ENCODE assay signal across 13 cellular contexts in the genomic region with DNA sequence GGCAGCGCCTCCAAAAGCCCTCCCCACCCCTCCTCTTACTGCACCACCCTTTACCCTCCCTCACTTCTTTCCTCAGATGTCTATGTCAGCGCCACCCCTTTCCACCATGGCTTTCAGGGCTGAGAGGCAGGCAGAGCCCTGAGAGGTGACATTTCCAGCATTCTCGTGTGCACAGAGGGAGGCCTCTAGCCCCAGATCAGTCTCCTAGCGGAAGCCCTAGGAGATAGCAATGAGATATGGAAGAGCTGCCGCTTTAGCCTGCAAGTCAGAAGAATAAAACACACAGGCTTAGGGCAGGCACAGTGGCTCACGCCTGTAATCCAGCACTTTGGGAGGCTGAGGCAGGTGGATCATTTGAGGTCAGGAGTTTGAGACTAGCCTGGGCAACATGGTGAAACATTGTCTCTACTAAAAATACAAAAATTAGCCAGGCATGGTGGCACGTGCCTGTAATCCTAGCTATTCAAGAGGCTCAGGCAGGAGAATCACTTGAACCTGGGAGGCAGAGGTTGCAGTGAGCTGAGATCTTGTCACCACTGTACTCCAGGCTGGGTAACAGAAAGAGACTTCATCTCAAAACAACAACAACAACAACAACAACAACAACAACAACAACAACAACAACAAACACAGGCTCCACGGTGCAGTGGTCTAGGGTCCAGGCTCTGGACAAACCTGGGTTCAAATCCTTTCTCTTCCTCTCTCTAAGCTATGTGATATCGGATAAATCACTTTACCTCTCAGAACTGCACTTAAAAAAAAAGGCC. TPM values are rescaled to one million over a fixed set of nuclear protein-coding genes. Genes with fewer than 3 reads are reported as not detected.
DNase-seq lines count a peak whose midpoint lies in the region; TF ChIP-seq lines count a peak whose summit lies in the region.
"Not testable (repeated sequence)": the region's sequence is repeated elsewhere in the genome, so short reads cannot be mapped to it uniquely, and the experiment has no call there.
"Had no signal": no experiment of that assay in that cellular context is flagged by ENCODE, and none has a peak within 500 bp of the region (broad histone marks: within the 10 kb centered on the region; RNA-seq: fewer than 3 reads in every experiment).

No MANE protein-coding gene starts in this region.

- CTCF ChIA-PET in HEK293 (lab: Yijun Ruan, JAX) = interaction anchor here (0.9 kb wide), 1 partner anchor 35 kb away, joined by 3 read pairs; no protein-coding TSS in a partner anchor
- CTCF ChIA-PET in activated CD4-positive, alpha-beta memory T cell treated with anti-CD3 and anti-CD28 coated beads for 36 hours (lab: Charles Lee) = interaction anchor here (1.4 to 5.2 kb wide), 3 partner anchors 19 to 56 kb away, joined by 3 to 40 read pairs (median 4); no protein-coding TSS in a partner anchor

- H3K27ac Mint-ChIP-seq in T-helper 1 cell treated with Interleukin-12 subunit alpha and Interleukin-12 subunit beta and Interleukin-4 antibody, amounts not matched to agents 30 μg/mL and 1 μg/mL, for 36 hours = peak overlapping the region; percentile 57
- peak overlapping the region; percentile 71 for H3K27ac Mint-ChIP-seq in activated CD4-positive, alpha-beta memory T cell treated with anti-CD3 and anti-CD28 coated beads for 36 hours
- H3K27ac Mint-ChIP-seq in activated naive CD4-positive, alpha-beta T cell treated with anti-CD3 and anti-CD28 coated beads, Interleukin-2, amount 50 U/mL, for 24 hours = peak overlapping the region; percentile 87
- H3K27ac Mint-ChIP-seq in dendritic cell treated with granulocyte-macrophage colony-stimulating factor and Interleukin-4, amounts not matched to agents 40 ng/mL and 50 ng/mL, for 4 days = peak overlapping the region; percentile 56

- not testable (repeated sequence) for H3K9ac ChIP-seq in parathyroid adenoma

- H3K27me3 ChIP-seq in parathyroid adenoma (ENCODE audit: control insufficient read depth, insufficient read depth, low read length) = not testable (repeated sequence)

- POLR2A ChIA-PET in HEK293 (lab: Yijun Ruan, JAX) = interaction anchor here (0.6 to 1.5 kb wide), 3 partner anchors 15 to 40 kb away, joined by 3 to 4 read pairs (median 3); no protein-coding TSS in a partner anchor
- POLR2A ChIA-PET in activated CD4-positive, alpha-beta memory T cell treated with anti-CD3 and anti-CD28 coated beads for 36 hours (lab: Charles Lee) = interaction anchor here (0.9 to 1.9 kb wide), 6 partner anchors 8 to 203 kb away, joined by 3 to 6 read pairs (median 4); a partner anchor contains a TSS

- not testable (repeated sequence) for H3K9me3 Mint-ChIP-seq in T-helper 1 cell treated with Interleukin-12 subunit alpha and Interleukin-12 subunit beta and Interleukin-4 antibody, amounts not matched to agents 30 μg/mL and 1 μg/mL, for 36 hours; activated CD4-positive, alpha-beta memory T cell treated with anti-CD3 and anti-CD28 coated beads for 36 hours; activated naive CD4-positive, alpha-beta T cell treated with anti-CD3 and anti-CD28 coated beads, Interleukin-2, amount 50 U/mL, for 24 hours; dendritic cell treated with granulocyte-macrophage colony-stimulating factor and Interleukin-4, amounts not matched to agents 40 ng/mL and 50 ng/mL, for 4 days

- not testable (repeated sequence) for H3K27ac ChIP-seq in HEK293 (ENCODE audit: extremely low read depth, low read depth, low read length); parathyroid adenoma

- peak overlapping the region; percentile 53 for H2AFZ ChIP-seq in parathyroid adenoma

- H3K4me3 ChIP-seq in HEK293 (ENCODE audit: low read depth, low read length); parathyroid adenoma (ENCODE audit: low read depth, low read length): not testable (repeated sequence)

- not testable (repeated sequence) for H3K27me3 Mint-ChIP-seq in T-helper 1 cell treated with Interleukin-12 subunit alpha and Interleukin-12 subunit beta and Interleukin-4 antibody, amounts not matched to agents 30 μg/mL and 1 μg/mL, for 36 hours (ENCODE audit: low read depth); activated CD4-positive, alpha-beta memory T cell treated with anti-CD3 and anti-CD28 coated beads for 36 hours; activated naive CD4-positive, alpha-beta T cell treated with anti-CD3 and anti-CD28 coated beads, Interleukin-2, amount 50 U/mL, for 24 hours; dendritic cell treated with granulocyte-macrophage colony-stimulating factor and Interleukin-4, amounts not matched to agents 40 ng/mL and 50 ng/mL, for 4 days

- peaks cover 15% of the 10 kb centered on the region for H3K4me1 ChIP-seq in HEK293 (ENCODE audit: control insufficient read depth, insufficient read depth, low read length)
- not testable (repeated sequence) for H3K4me1 ChIP-seq in parathyroid adenoma

- not testable (repeated sequence) for TF ChIP-seq CTCF in HEK293 (tag by site-specific recombination; IDR thresholded peaks at IDR 0.05); parathyroid adenoma (IDR thresholded peaks at IDR 0.05)

- not testable (repeated sequence) for H3K9me3 ChIP-seq in HEK293 (ENCODE audit: control insufficient read depth, insufficient read depth, low read depth, low read length); parathyroid adenoma (ENCODE audit: control insufficient read depth, low read length)

- H3K4me1 Mint-ChIP-seq in T-helper 1 cell treated with Interleukin-12 subunit alpha and Interleukin-12 subunit beta and Interleukin-4 antibody, amounts not matched to agents 30 μg/mL and 1 μg/mL, for 36 hours (ENCODE audit: low read depth) = peaks cover 63% of the 10 kb centered on the region
- peaks cover 69% of the 10 kb centered on the region for H3K4me1 Mint-ChIP-seq in activated CD4-positive, alpha-beta memory T cell treated with anti-CD3 and anti-CD28 coated beads for 36 hours (ENCODE audit: low read depth)
- H3K4me1 Mint-ChIP-seq in activated naive CD4-positive, alpha-beta T cell treated with anti-CD3 and anti-CD28 coated beads, Interleukin-2, amount 50 U/mL, for 24 hours = peaks cover 68% of the 10 kb centered on the region
- peaks cover 58% of the 10 kb centered on the region for H3K4me1 Mint-ChIP-seq in dendritic cell treated with granulocyte-macrophage colony-stimulating factor and Interleukin-4, amounts not matched to agents 40 ng/mL and 50 ng/mL, for 4 days (ENCODE audit: low read depth)

- intact Hi-C loops in activated CD4-positive, alpha-beta memory T cell treated with anti-CD3 and anti-CD28 coated beads for 36 hours (cut with micrococcal nuclease) = not testable (repeated sequence)
- intact Hi-C loops in dendritic cell treated with granulocyte-macrophage colony-stimulating factor and Interleukin-4, amounts not matched to agents 40 ng/mL and 50 ng/mL, for 4 days (cut with micrococcal nuclease) = loop anchor here (5.0 kb wide), 1 partner anchor 33 kb away; no protein-coding TSS in a partner anchor

- DNase-seq in activated CD4-positive, alpha-beta memory T cell treated with anti-CD3 and anti-CD28 coated beads for 36 hours = not testable (repeated sequence)
- peak; percentile 60 for DNase-seq in left kidney (ENCODE audit: low read depth, low spot score)

- not testable (repeated sequence) for H3K79me2 ChIP-seq in parathyroid adenoma

- peaks cover 53% of the 10 kb centered on the region for H3K36me3 Mint-ChIP-seq in T-helper 1 cell treated with Interleukin-12 subunit alpha and Interleukin-12 subunit beta and Interleukin-4 antibody, amounts not matched to agents 30 μg/mL and 1 μg/mL, for 36 hours (ENCODE audit: low read depth)
- H3K36me3 Mint-ChIP-seq in activated CD4-positive, alpha-beta memory T cell treated with anti-CD3 and anti-CD28 coated beads for 36 hours = peaks cover 64% of the 10 kb centered on the region
- H3K36me3 Mint-ChIP-seq in activated naive CD4-positive, alpha-beta T cell treated with anti-CD3 and anti-CD28 coated beads, Interleukin-2, amount 50 U/mL, for 24 hours = not testable (repeated sequence)
- H3K36me3 Mint-ChIP-seq in dendritic cell treated with granulocyte-macrophage colony-stimulating factor and Interleukin-4, amounts not matched to agents 40 ng/mL and 50 ng/mL, for 4 days (ENCODE audit: low read depth) = peaks cover 30% of the 10 kb centered on the region

- H3K36me3 ChIP-seq in HEK293 (ENCODE audit: control insufficient read depth in 2 of 2, insufficient read depth in 1 of 2, low read length in 2 of 2) = peaks cover 15 to 52% of the 10 kb centered on the region in 2 experiments; a peak in 2 of 3 replicates
- not testable (repeated sequence) for H3K36me3 ChIP-seq in parathyroid adenoma (ENCODE audit: control insufficient read depth, insufficient read depth, low read length)

- H3K4me3 Mint-ChIP-seq in T-helper 1 cell treated with Interleukin-12 subunit alpha and Interleukin-12 subunit beta and Interleukin-4 antibody, amounts not matched to agents 30 μg/mL and 1 μg/mL, for 36 hours = peak overlapping the region; percentile 70
- peak overlapping the region; percentile 59 for H3K4me3 Mint-ChIP-seq in activated CD4-positive, alpha-beta memory T cell treated with anti-CD3 and anti-CD28 coated beads for 36 hours
- peak overlapping the region; percentile 24 for H3K4me3 Mint-ChIP-seq in activated naive CD4-positive, alpha-beta T cell treated with anti-CD3 and anti-CD28 coated beads, Interleukin-2, amount 50 U/mL, for 24 hours
- H3K4me3 Mint-ChIP-seq in dendritic cell treated with granulocyte-macrophage colony-stimulating factor and Interleukin-4, amounts not matched to agents 40 ng/mL and 50 ng/mL, for 4 days = not testable (repeated sequence)

- not testable (repeated sequence) for H3K4me2 ChIP-seq in parathyroid adenoma (ENCODE audit: low read length)

TF ChIP-seq in HEK293, 187 proteins besides CTCF, POLR2A, EP300 and RAD21:
- TF ChIP-seq, protein P1, sequence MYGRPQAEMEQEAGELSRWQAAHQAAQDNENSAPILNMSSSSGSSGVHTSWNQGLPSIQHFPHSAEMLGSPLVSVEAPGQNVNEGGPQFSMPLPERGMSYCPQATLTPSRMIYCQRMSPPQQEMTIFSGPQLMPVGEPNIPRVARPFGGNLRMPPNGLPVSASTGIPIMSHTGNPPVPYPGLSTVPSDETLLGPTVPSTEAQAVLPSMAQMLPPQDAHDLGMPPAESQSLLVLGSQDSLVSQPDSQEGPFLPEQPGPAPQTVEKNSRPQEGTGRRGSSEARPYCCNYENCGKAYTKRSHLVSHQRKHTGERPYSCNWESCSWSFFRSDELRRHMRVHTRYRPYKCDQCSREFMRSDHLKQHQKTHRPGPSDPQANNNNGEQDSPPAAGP (tag by site-specific recombination; IDR thresholded peaks at IDR 0.05) = peak; percentile 28; the same call in 1 of the 2 replicates
- TF ChIP-seq ZNF747 (tag by site-specific recombination; IDR thresholded peaks at IDR 0.05) = 0 out of 2 replicates have a peak, but pooled peaks have one; percentile 28

RNA-seq across cellular contexts. Expression of a gene that starts 3.7 kb away (rescaled TPM):
- 100 to 1,000 TPM; 339 to 344 TPM for total RNA-seq in activated CD4-positive, alpha-beta memory T cell treated with anti-CD3 and anti-CD28 coated beads for 36 hours

RNA-seq across cellular contexts. Expression of a gene that starts 8.0 kb away (rescaled TPM):
- total RNA-seq in activated CD4-positive, alpha-beta memory T cell treated with anti-CD3 and anti-CD28 coated beads for 36 hours = 1 to 10 TPM; 1.5 TPM
- total RNA-seq: bronchial epithelial cell, epithelial cell of proximal tubule, H9, left lung, psoas muscle, SJSA1 had no signal

RNA-seq across cellular contexts. Expression of a gene that starts 16.3 kb away (rescaled TPM):
- 1 to 10 TPM; 3.7 to 4.2 TPM for total RNA-seq in activated CD4-positive, alpha-beta memory T cell treated with anti-CD3 and anti-CD28 coated beads for 36 hours
- total RNA-seq: bronchial epithelial cell had no signal

RNA-seq across cellular contexts. Expression of a gene that starts 39.5 kb away (rescaled TPM):
- total RNA-seq in activated CD4-positive, alpha-beta memory T cell treated with anti-CD3 and anti-CD28 coated beads for 36 hours = 10 to 100 TPM; 54.1 to 56.0 TPM
